8 cellular contexts compared by ENCODE assay signal in the genomic region with DNA sequence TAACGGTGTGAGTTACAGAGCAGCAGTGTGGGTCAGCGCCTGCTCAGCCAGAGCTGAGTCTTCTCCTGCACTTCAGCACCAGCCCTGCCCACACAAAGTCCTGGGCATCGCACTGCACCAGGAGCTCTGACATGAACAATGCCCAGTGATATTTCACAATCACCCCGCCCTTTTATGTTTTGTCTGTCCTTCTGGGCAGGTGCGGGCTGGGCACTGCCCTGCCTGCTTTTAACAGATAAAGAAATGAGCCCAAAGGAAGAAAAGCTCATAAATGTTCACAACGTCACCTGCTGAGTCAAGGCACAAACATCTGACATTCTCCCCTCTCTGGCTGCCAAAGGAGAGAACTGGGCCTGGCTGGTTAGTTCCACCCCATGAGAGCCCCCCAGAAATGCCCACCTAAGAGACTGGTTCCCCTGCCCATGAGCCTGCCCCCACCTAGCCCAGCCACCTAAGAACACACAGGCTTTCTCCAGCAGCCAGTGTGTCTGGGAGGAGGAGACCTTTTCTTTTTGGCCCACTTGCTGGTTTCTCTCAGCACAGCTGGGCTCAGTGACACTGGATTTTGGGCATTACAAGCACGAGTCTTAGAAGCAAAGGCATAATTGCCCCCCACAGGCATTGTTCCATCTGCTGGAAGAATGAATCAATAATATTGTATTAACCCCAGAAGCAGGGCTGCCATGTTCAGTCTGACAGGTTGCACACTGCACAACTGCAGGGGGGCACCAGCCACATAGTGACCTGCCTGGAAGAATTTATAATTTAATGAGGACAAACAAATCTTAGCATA. TPM values are rescaled to one million over a fixed set of nuclear protein-coding genes. Genes with fewer than 3 reads are reported as not detected.
A peak's percentile ranks its signal among the peaks of the same experiment; 100 is the strongest.
DNase-seq lines count a peak whose midpoint lies in the region; ATAC-seq and TF ChIP-seq lines count a peak whose summit lies in the region.

No MANE protein-coding gene starts in this region.

- H3K9me3 ChIP-seq in PC-9 (ENCODE audit: insufficient read depth, low read depth) (no peaks in the 10 kb centered on the region), esophagus (ENCODE audit: control insufficient read depth in 2 of 2, insufficient read depth in 1 of 2, low read depth in 1 of 2, low read length in 1 of 2) (no peaks in the 10 kb centered on the region), osteoblast (ENCODE audit: low read depth, low read length) (no peaks in the 10 kb centered on the region)

- peak overlapping the region; percentile 86 for H3K4me2 ChIP-seq in PC-9
- peak overlapping the region; percentile 76 for H3K4me2 ChIP-seq in osteoblast (ENCODE audit: insufficient read depth, low read length)
- H3K4me2 ChIP-seq in GM23338 = no peak overlapping the region

- H3K4me1 ChIP-seq in PC-9 (replicated peaks; ENCODE audit: insufficient read depth) (peaks cover 85% of the 10 kb centered on the region), esophagus (ENCODE audit: control insufficient read depth in 2 of 2, insufficient read depth in 2 of 2, low read length in 1 of 2) (peaks cover 15 to 46% of the 10 kb centered on the region in 2 donors), osteoblast (ENCODE audit: insufficient read depth, low read length) (peaks cover 57% of the 10 kb centered on the region), GM23338 (ENCODE audit: insufficient read depth) (no peaks in the 10 kb centered on the region)

- POLR2A ChIA-PET in PC-9 (lab: Charles Lee; ENCODE audit: unreplicated experiment) = interaction anchor here (0.5 to 2.9 kb wide), 10 partner anchors 28 to 101 kb away, joined by 3 to 21 read pairs (median 6); no protein-coding TSS in a partner anchor

- H3K27ac ChIP-seq in PC-9 (peak overlapping the region; percentile 100), esophagus (ENCODE audit: low read depth in 2 of 2, low read length in 1 of 2) (peak overlapping the region; percentile 95 to 97), osteoblast (ENCODE audit: low read depth, low read length) (peak overlapping the region; percentile 90), GM23338 (ENCODE audit: low read depth) (no peak overlapping the region)

- intact Hi-C loops in Calu3 (cut with micrococcal nuclease; ENCODE audit: unreplicated experiment) = loop anchor here (2.0 to 10.0 kb wide), 3 partner anchors 38 to 732 kb away; no protein-coding TSS in a partner anchor
- intact Hi-C loops in PC-9 (cut with micrococcal nuclease; ENCODE audit: unreplicated experiment) = loop anchor here (1.0 to 5.0 kb wide), 5 partner anchors 59 to 700 kb away; no protein-coding TSS in a partner anchor

- BruUV-seq in Calu3 (replicated peaks; lab: Mats Ljungman, UMichigan) = no TSS peak
- TSS peak; percentile 50 for BruUV-seq in PC-9 (replicated peaks; lab: Mats Ljungman, UMichigan)

- H3K27me3 ChIP-seq in PC-9 (ENCODE audit: insufficient read depth, low read depth) (no peaks in the 10 kb centered on the region), esophagus (ENCODE audit: control insufficient read depth in 1 of 2, insufficient read depth in 2 of 2, low read length in 2 of 2) (no peaks in the 10 kb centered on the region), osteoblast (ENCODE audit: insufficient read depth, low read length) (no peaks in the 10 kb centered on the region), GM23338 (ENCODE audit: insufficient read depth) (no peaks in the 10 kb centered on the region)

- DNase-seq in Calu3 (peak; percentile 88), PC-9 (peak; percentile 86 to 92), osteoblast (ENCODE audit: insufficient read length, low spot score, missing footprints) (peak; percentile 93), GM23338 (ENCODE audit: low spot score) (no peak), GF-D8 (lab: John Stamatoyannopoulos, UW) (no peak), MV-4-11 (lab: John Stamatoyannopoulos, UW) (no peak)

- H3K36me3 ChIP-seq in PC-9 (ENCODE audit: low read depth) (peaks cover 10% of the 10 kb centered on the region; the same call in 1 of the 2 replicates), esophagus (ENCODE audit: control insufficient read depth in 2 of 2, insufficient read depth in 2 of 2, low read length in 1 of 2) (no peaks in the 10 kb centered on the region), osteoblast (ENCODE audit: insufficient read depth, low read length) (no peaks in the 10 kb centered on the region), GM23338 (ENCODE audit: insufficient read depth) (no peaks in the 10 kb centered on the region)

- H3K9me3 Mint-ChIP-seq in Calu3 (ENCODE audit: low read depth, unreplicated experiment) (no peaks in the 10 kb centered on the region), GM23338 (peaks cover 24% of the 10 kb centered on the region; the same call in 2 of the 3 replicates)

- H3K27ac Mint-ChIP-seq in Calu3 (ENCODE audit: unreplicated experiment) (no peak overlapping the region), GM23338 (no peak overlapping the region)

- H3K27me3 Mint-ChIP-seq in Calu3 (ENCODE audit: unreplicated experiment) (no peaks in the 10 kb centered on the region), GM23338 (ENCODE audit: insufficient read depth, low read depth, poor library complexity) (peaks cover 3% of the 10 kb centered on the region)

- whole genome bisulfite sequencing in esophagus, 2 donors = 52 to 55% methylated on average over 7 of the region's 7 CpGs

- H2AFZ ChIP-seq in PC-9 (no peak overlapping the region), osteoblast (ENCODE audit: low read length) (peak overlapping the region; percentile 84), GM23338 (no peak overlapping the region)

- H3K4me3 Mint-ChIP-seq in Calu3 (ENCODE audit: low read depth, unreplicated experiment) = no peak overlapping the region
- no peak overlapping the region for H3K4me3 Mint-ChIP-seq in GM23338

- ATAC-seq in HG03045 (IDR thresholded peaks at IDR 0.05; ENCODE audit: unreplicated experiment) (no peak), GM23338 (no peak)

- peaks cover 79% of the 10 kb centered on the region for H3F3A ChIP-seq in PC-9 (ENCODE audit: insufficient read depth, low read depth)
- H3F3A ChIP-seq in GM23338 (replicated peaks; ENCODE audit: low read depth) = no peaks in the 10 kb centered on the region

- H3K4me1 Mint-ChIP-seq in Calu3 (ENCODE audit: low read depth, unreplicated experiment) (no peaks in the 10 kb centered on the region), GM23338 (no peaks in the 10 kb centered on the region)

- CTCF ChIA-PET in Calu3 (lab: Charles Lee) = interaction anchor here (0.7 to 2.3 kb wide), 8 partner anchors 19 to 826 kb away, joined by 3 to 13 read pairs (median 4); partner anchors contain the start of genes ANKRD16 and FBH1
- CTCF ChIA-PET in PC-9 (lab: Charles Lee) = interaction anchor here (0.5 to 1.2 kb wide), 7 partner anchors 37 to 112 kb away, joined by 3 to 7 read pairs (median 4); no protein-coding TSS in a partner anchor

- H4K20me1 ChIP-seq in PC-9 (ENCODE audit: insufficient read depth) (no peaks in the 10 kb centered on the region), osteoblast (ENCODE audit: insufficient read depth, low read length) (no peaks in the 10 kb centered on the region), GM23338 (replicated peaks; ENCODE audit: insufficient read depth) (no peaks in the 10 kb centered on the region)

- H3K9me2 ChIP-seq in PC-9 (ENCODE audit: insufficient read depth) = no peaks in the 10 kb centered on the region
- H3K9me2 ChIP-seq in GM23338 (ENCODE audit: insufficient read depth) = no peaks in the 10 kb centered on the region

- H3K36me3 Mint-ChIP-seq in Calu3 (ENCODE audit: insufficient read depth, unreplicated experiment) (peaks cover 18% of the 10 kb centered on the region), GM23338 (ENCODE audit: low read depth) (peaks cover 3% of the 10 kb centered on the region; the same call in 2 of the 3 replicates)

- peaks cover 17% of the 10 kb centered on the region for H3K79me2 ChIP-seq in PC-9 (ENCODE audit: low read depth)
- H3K79me2 ChIP-seq in osteoblast (ENCODE audit: insufficient read depth, low read length) = no peaks in the 10 kb centered on the region
- H3K79me2 ChIP-seq in GM23338 (replicated peaks; ENCODE audit: insufficient read depth) = no peaks in the 10 kb centered on the region

- TF ChIP-seq CTCF in Calu3 (IDR thresholded peaks at IDR 0.05; ENCODE audit: unreplicated experiment) (no peak), PC-9 (conservative IDR thresholded peaks at IDR 0.05) (no peak), osteoblast (IDR thresholded peaks at IDR 0.05; ENCODE audit: extremely low read depth, low read depth, low read length) (no peak), GM23338 (conservative IDR thresholded peaks at IDR 0.05; ENCODE audit: low read depth in 2 of 2) (no peak)

- H3K4me3 ChIP-seq in PC-9 (peak overlapping the region; percentile 51; the same call in 1 of the 2 replicates), esophagus (ENCODE audit: low read depth in 1 of 2, low read length in 2 of 2) (no peak overlapping the region), osteoblast (ENCODE audit: insufficient read depth, low read length) (no peak overlapping the region), GM23338 (no peak overlapping the region)

TF ChIP-seq in GM23338, 12 proteins besides CTCF, POLR2A, EP300 and RAD21 (continues in another document):
- TF ChIP-seq, protein P1, sequence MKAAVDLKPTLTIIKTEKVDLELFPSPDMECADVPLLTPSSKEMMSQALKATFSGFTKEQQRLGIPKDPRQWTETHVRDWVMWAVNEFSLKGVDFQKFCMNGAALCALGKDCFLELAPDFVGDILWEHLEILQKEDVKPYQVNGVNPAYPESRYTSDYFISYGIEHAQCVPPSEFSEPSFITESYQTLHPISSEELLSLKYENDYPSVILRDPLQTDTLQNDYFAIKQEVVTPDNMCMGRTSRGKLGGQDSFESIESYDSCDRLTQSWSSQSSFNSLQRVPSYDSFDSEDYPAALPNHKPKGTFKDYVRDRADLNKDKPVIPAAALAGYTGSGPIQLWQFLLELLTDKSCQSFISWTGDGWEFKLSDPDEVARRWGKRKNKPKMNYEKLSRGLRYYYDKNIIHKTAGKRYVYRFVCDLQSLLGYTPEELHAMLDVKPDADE (IDR thresholded peaks at IDR 0.05) = no peak
- TF ChIP-seq POLR2AphosphoS5 (IDR thresholded peaks at IDR 0.05; ENCODE audit: low read depth) (no peak), ZNF331 (CRISPR knock-in tag; IDR thresholded peaks at IDR 0.05; ENCODE audit: low read depth) (no peak)

RNA-seq across cellular contexts. Expression of gene CALML3, which starts 22.3 kb away (rescaled TPM):
- total RNA-seq in Calu3 (2022) (not detected in 2 replicates), PC-9 (2021) (not detected in 2 replicates), osteoblast (not detected in 2 replicates)
- polyA plus RNA-seq in esophagus (100 to 1,000 TPM; 224 to 330 TPM), GM23338 (2016; fragmentation: Nextera tagmentation; extraction: Ambion mirVana) (not detected in 2 replicates)
- not detected in 2 replicates for total RNA-seq in GM23338 (2014; rRNA removed; shearing (Covaris generic))

RNA-seq across cellular contexts. Expression of gene CALML5, which starts 47.7 kb away (rescaled TPM):
- not detected in 2 replicates for total RNA-seq in Calu3 (2022)
- total RNA-seq in PC-9 (2021) = 3.0 and 6.3 TPM in 2 replicates
- 100 to 1,000 TPM in 1 of 2 donors, 10 to 100 TPM in 1; 75.9 to 185 TPM for polyA plus RNA-seq in esophagus
- total RNA-seq in osteoblast = not detected in 2 replicates
- total RNA-seq in GM23338 (2014; rRNA removed; shearing (Covaris generic)) = 0.27 TPM in 1 of 2 replicates, not detected in the other
- 0.26 and 0.40 TPM in 2 replicates for polyA plus RNA-seq in GM23338 (2016; fragmentation: Nextera tagmentation; extraction: Ambion mirVana)

Comparison
In these comparisons a context has a peak if more than half of its experiments do, and no peak if none do; other contexts are left out.
1. DNase-seq: peak in Calu3 (single experiment), PC-9 (2 of 2) and osteoblast (single experiment); none in GM23338 (single experiment), GF-D8 (single experiment) and MV-4-11 (single experiment).